ENCODE assay signal across 22 cellular contexts in the genomic region with DNA sequence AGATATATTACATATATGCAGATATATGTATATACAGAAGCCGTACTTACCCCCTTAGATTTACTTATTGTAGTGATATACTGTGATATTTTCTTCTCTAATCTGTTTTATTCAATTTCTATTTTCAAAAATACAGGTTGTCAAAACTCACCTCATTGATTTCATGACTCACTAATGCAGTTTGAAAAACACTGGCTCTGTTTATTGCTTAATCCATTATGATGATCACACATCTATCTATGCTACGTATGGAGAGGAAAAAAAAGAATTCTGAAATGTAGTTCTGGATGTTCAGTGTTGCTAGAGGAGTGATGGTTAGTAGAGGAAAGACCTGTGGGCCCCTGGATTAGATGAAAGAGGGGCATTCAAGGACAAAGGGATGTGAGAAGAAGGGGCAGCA.
"Had no signal": no experiment of that assay in that cellular context is flagged by ENCODE, and none has a peak within 500 bp of the region (broad histone marks: within the 10 kb centered on the region; RNA-seq: fewer than 3 reads in every experiment).

No MANE protein-coding gene starts in this region.

- H3K9me3 ChIP-seq: gastrocnemius medialis had no signal

- FAIRE-seq: urothelium cell line had no signal

- H3K36me3 ChIP-seq: gastrocnemius medialis, left lung, thoracic aorta, tibial nerve, upper lobe of left lung had no signal

- H3K27me3 ChIP-seq: gastrocnemius medialis, left lung, tibial nerve, upper lobe of left lung had no signal

- DNase-seq: dermis blood vessel endothelial cell; effector memory CD8-positive, alpha-beta T cell; foreskin fibroblast; gastrocnemius medialis; head of caudate nucleus; left cardiac atrium; left lung; naive thymus-derived CD8-positive, alpha-beta T cell; nephron progenitor cell; nucleus accumbens; posterior cingulate gyrus; psoas muscle; right cardiac atrium; stimulated activated CD4-positive, alpha-beta T cell treated with anti-CD3 and anti-CD28 coated beads, Interleukin-15, amount 100 ng/mL, for 24 hours; stimulated activated CD4-positive, alpha-beta T cell treated with anti-CD3 and anti-CD28 coated beads, Interleukin-2, amount 100 ng/mL, for 48 hours; stimulated activated naive B cell treated with anti-CD40 and anti-IgM and Interleukin-4, amounts not matched to agents 10 μg/mL and 1 μg/mL and 100 μg/mL, for 72 hours; upper lobe of left lung had no signal

- ATAC-seq: effector memory CD8-positive, alpha-beta T cell; gastrocnemius medialis; left cardiac atrium; left lung; naive thymus-derived CD8-positive, alpha-beta T cell; psoas muscle; right cardiac atrium; stimulated activated naive B cell treated with anti-CD40 and anti-IgM and Interleukin-4, amounts not matched to agents 10 μg/mL and 1 μg/mL and 100 μg/mL, for 72 hours had no signal

- H3K27ac ChIP-seq: coronary artery, gastrocnemius medialis, left lung, psoas muscle, skin epidermis, thoracic aorta, tibial nerve, upper lobe of left lung had no signal

- H3K4me3 ChIP-seq: coronary artery, gastrocnemius medialis, left lung, psoas muscle, skin epidermis, thoracic aorta, tibial nerve, upper lobe of left lung had no signal

- H3K4me1 ChIP-seq: gastrocnemius medialis, left lung, psoas muscle had no signal
